Comparison of ENCODE assay signal across 1 cellular context in genomic region chr11:70455354-70455753, GRCh38.
TF ChIP-seq lines count a peak whose summit lies in the region.

No MANE protein-coding gene starts in this region.

TF ChIP-seq in K562, 482 proteins besides CTCF, POLR2A, EP300 and RAD21:
- TF ChIP-seq GMEB1 (CRISPR knock-in tag; IDR thresholded peaks at IDR 0.05) (no peak), CREBBP (IDR thresholded peaks at IDR 0.05; ENCODE audit: low read depth, low read length) (no peak), ZNF785 (CRISPR knock-in tag; IDR thresholded peaks at IDR 0.05) (no peak), SMAD3 (CRISPR knock-in tag; conservative IDR thresholded peaks at IDR 0.05) (no peak), CHAMP1 (IDR thresholded peaks at IDR 0.05) (no peak), ZNF143 (CRISPR knock-in tag; IDR thresholded peaks at IDR 0.05) (no peak), ZNF398 (CRISPR knock-in tag; IDR thresholded peaks at IDR 0.05) (no peak), MEIS2 (IDR thresholded peaks at IDR 0.05; ENCODE audit: partially characterized antibody) (no peak), ZNF121 (CRISPR knock-in tag; conservative IDR thresholded peaks at IDR 0.05) (no peak), NR2F6 (CRISPR knock-in tag; IDR thresholded peaks at IDR 0.05) (no peak), TCFL5 (CRISPR knock-in tag; conservative IDR thresholded peaks at IDR 0.05) (no peak), NR1H2 (CRISPR knock-in tag; IDR thresholded peaks at IDR 0.05) (no peak), SIN3B (IDR thresholded peaks at IDR 0.05; ENCODE audit: low read depth) (no peak), ZFX (CRISPR knock-in tag; IDR thresholded peaks at IDR 0.05) (no peak), ZNF75A (CRISPR knock-in tag; IDR thresholded peaks at IDR 0.05) (no peak), CREB3 (tag; conservative IDR thresholded peaks at IDR 0.05; ENCODE audit: low read depth) (no peak), SIN3A (IDR thresholded peaks at IDR 0.05; ENCODE audit: borderline replicate concordance in 2 of 2, control insufficient read depth in 1 of 2, low read depth in 2 of 2, low read length in 2 of 2) (no peak), ETV1 (tag; conservative IDR thresholded peaks at IDR 0.05; ENCODE audit: low read depth) (no peak), VEZF1 (CRISPR knock-in tag; IDR thresholded peaks at IDR 0.05) (no peak)
